ENCODE assay signal across 8 cellular contexts in the genomic region with DNA sequence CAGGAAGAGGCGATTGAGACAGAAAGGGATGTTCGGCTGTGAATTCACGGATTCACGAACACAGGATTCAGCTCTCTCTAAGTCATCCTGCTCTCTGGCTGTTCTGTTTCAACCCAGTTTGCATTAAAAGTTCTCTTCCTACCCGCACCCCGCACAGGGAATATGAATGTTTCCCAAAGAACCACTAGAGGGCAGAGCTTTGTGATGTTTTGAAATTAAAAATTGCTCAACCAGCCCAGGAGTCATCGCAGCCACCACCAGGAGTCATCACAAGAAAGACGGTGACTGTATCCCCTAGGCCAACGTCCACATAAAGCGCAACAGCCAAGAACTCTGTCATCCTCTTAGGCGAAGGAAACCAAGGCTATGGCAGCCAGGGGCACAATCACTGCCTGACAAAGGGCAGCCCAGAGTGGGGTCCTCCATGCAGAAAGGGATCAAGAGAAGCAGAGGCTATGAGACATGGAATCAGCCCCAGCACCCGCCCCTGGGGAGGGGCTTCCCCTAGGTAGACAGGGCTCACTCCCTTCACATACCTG.
DNase-seq lines count a peak whose midpoint lies in the region; ATAC-seq, FAIRE-seq and TF ChIP-seq lines count a peak whose summit lies in the region.

No MANE protein-coding gene starts in this region.

- no peak overlapping the region for H3K4me3 ChIP-seq in naive thymus-derived CD4-positive, alpha-beta T cell (ENCODE audit: low read length)

- H3K36me3 Mint-ChIP-seq in activated T-cell treated with anti-CD3 and anti-CD28 coated beads, Interleukin-2, amount 50 U/mL, for 24 hours (ENCODE audit: low read depth) = no peaks in the 10 kb centered on the region
- no peaks in the 10 kb centered on the region for H3K36me3 Mint-ChIP-seq in naive thymus-derived CD4-positive, alpha-beta T cell

- TF ChIP-seq CTCF in RWPE1 (conservative IDR thresholded peaks at IDR 0.05; ENCODE audit: low read depth) = peak; percentile 18

- POLR2A ChIA-PET in RWPE1 (lab: Yijun Ruan, JAX; ENCODE audit: low non-redundant PET) = no interaction called here
- POLR2A ChIA-PET in naive thymus-derived CD4-positive, alpha-beta T cell (lab: Charles Lee) = no interaction called here

- intact Hi-C loops in naive thymus-derived CD4-positive, alpha-beta T cell (cut with micrococcal nuclease) = no loop called here

- H3K27ac ChIP-seq in RWPE1 = no peak overlapping the region
- no peak overlapping the region for H3K27ac ChIP-seq in naive thymus-derived CD4-positive, alpha-beta T cell (ENCODE audit: low read depth, low read length)

- H3K27me3 Mint-ChIP-seq in activated T-cell treated with anti-CD3 and anti-CD28 coated beads, Interleukin-2, amount 50 U/mL, for 24 hours = peaks cover 19% of the 10 kb centered on the region
- H3K27me3 Mint-ChIP-seq in naive thymus-derived CD4-positive, alpha-beta T cell = peaks cover 5 to 22% (median 10%) of the 10 kb centered on the region in 5 donors

- H3K9me3 ChIP-seq in naive thymus-derived CD4-positive, alpha-beta T cell (ENCODE audit: control insufficient read depth in 2 of 3, low read length in 3 of 3) = no peaks in the 10 kb centered on the region

- H3K27ac Mint-ChIP-seq in activated T-cell treated with anti-CD3 and anti-CD28 coated beads, Interleukin-2, amount 50 U/mL, for 24 hours = no peak overlapping the region
- no peak overlapping the region for H3K27ac Mint-ChIP-seq in naive thymus-derived CD4-positive, alpha-beta T cell

- no peak overlapping the region for H3K4me3 Mint-ChIP-seq in activated T-cell treated with anti-CD3 and anti-CD28 coated beads, Interleukin-2, amount 50 U/mL, for 24 hours
- H3K4me3 Mint-ChIP-seq in naive thymus-derived CD4-positive, alpha-beta T cell = no peak overlapping the region

- DNase-seq in activated T-cell treated with anti-CD3 and anti-CD28 coated beads for 48 hours (ENCODE audit: low read depth) (peak; percentile 23), RWPE1 (ENCODE audit: low spot score) (peak; percentile 51), COLO668 (lab: John Stamatoyannopoulos, UW; ENCODE audit: unreplicated experiment) (no peak)
- no peak for DNase-seq in activated T-cell treated with anti-CD3 and anti-CD28 coated beads, Interleukin-2, amount 50 U/mL, for 24 hours
- DNase-seq in naive thymus-derived CD4-positive, alpha-beta T cell = peak in 2 of 9 donors; percentile 5 to 26

- peaks cover 13% of the 10 kb centered on the region for H3K4me1 Mint-ChIP-seq in activated T-cell treated with anti-CD3 and anti-CD28 coated beads, Interleukin-2, amount 50 U/mL, for 24 hours (ENCODE audit: low read depth)
- H3K4me1 Mint-ChIP-seq in naive thymus-derived CD4-positive, alpha-beta T cell = peaks cover 0 to 5% (median 0%) of the 10 kb centered on the region in 7 donors

- H3K36me3 ChIP-seq in naive thymus-derived CD4-positive, alpha-beta T cell (ENCODE audit: control insufficient read depth in 2 of 3, insufficient read depth in 3 of 3, low read length in 3 of 3) = no peaks in the 10 kb centered on the region

- CTCF ChIA-PET in RWPE1 (lab: Yijun Ruan, JAX) = interaction anchor here (0.6 to 1.1 kb wide), 3 partner anchors 12 to 246 kb away, joined by 3 to 5 read pairs (median 4); no protein-coding TSS in a partner anchor
- CTCF ChIA-PET in naive thymus-derived CD4-positive, alpha-beta T cell (lab: Charles Lee) = no interaction called here

- no peaks in the 10 kb centered on the region for H3K9me3 Mint-ChIP-seq in activated T-cell treated with anti-CD3 and anti-CD28 coated beads, Interleukin-2, amount 50 U/mL, for 24 hours
- no peaks in the 10 kb centered on the region for H3K9me3 Mint-ChIP-seq in naive thymus-derived CD4-positive, alpha-beta T cell

- no peaks in the 10 kb centered on the region for H3K27me3 ChIP-seq in naive thymus-derived CD4-positive, alpha-beta T cell (ENCODE audit: control insufficient read depth in 2 of 2, insufficient read depth in 2 of 2, low read length in 2 of 2)

- H3K4me1 ChIP-seq in naive thymus-derived CD4-positive, alpha-beta T cell (ENCODE audit: control insufficient read depth in 2 of 2, insufficient read depth in 2 of 2, low read length in 2 of 2) = no peaks in the 10 kb centered on the region

- peak; percentile 60 for FAIRE-seq in endometrium (lab: Jason Lieb, UNC)

- peak; percentile 67 for ATAC-seq in HG03159 (IDR thresholded peaks at IDR 0.05; ENCODE audit: unreplicated experiment)
- peak; percentile 81 for ATAC-seq in naive thymus-derived CD4-positive, alpha-beta T cell
- no peak for ATAC-seq in HG03565 (IDR thresholded peaks at IDR 0.05; ENCODE audit: unreplicated experiment)

Comparison
In these comparisons a context has a peak if more than half of its experiments do, and no peak if none do; other contexts are left out.
1. DNase-seq: peak in activated T-cell treated with anti-CD3 and anti-CD28 coated beads for 48 hours (single experiment) and RWPE1 (single experiment); none in activated T-cell treated with anti-CD3 and anti-CD28 coated beads, Interleukin-2, amount 50 U/mL, for 24 hours (single experiment) and COLO668 (single experiment).